29 cellular contexts compared by ENCODE assay signal in genomic region chr3:178658694-178659315, GRCh38.
"Had no signal": no experiment of that assay in that cellular context is flagged by ENCODE, and none has a peak within 500 bp of the region (broad histone marks: within the 10 kb centered on the region; RNA-seq: fewer than 3 reads in every experiment).

No MANE protein-coding gene starts in this region.

- ATAC-seq: esophagus mucosa; foreskin keratinocyte; gastroesophageal sphincter; heart left ventricle; left cardiac atrium; left lung; naive thymus-derived CD8-positive, alpha-beta T cell; right cardiac atrium; stimulated activated memory B cell treated with anti-CD40 and anti-IgM and Interleukin-4, amounts not matched to agents 10 μg/mL and 1 μg/mL and 100 μg/mL, for 72 hours; stimulated activated naive CD8-positive, alpha-beta T cell treated with anti-CD3 and anti-CD28 coated beads, Interleukin-15, Interleukin-2, amounts not matched to agents 100 U/mL and 50 U/mL, for 24 hours had no signal

- H3K27ac ChIP-seq: colonic mucosa, epithelial cell of prostate, foreskin keratinocyte, gastroesophageal sphincter, heart left ventricle, left lung, prostate gland, sigmoid colon, skin epidermis, spleen, testis, tibial artery, upper lobe of left lung, uterus had no signal

- H3K36me3 Mint-ChIP-seq: naive thymus-derived CD8-positive, alpha-beta T cell; stimulated activated memory B cell treated with anti-CD40 and anti-IgM and Interleukin-4, amounts not matched to agents 10 μg/mL and 1 μg/mL and 100 μg/mL, for 72 hours had no signal

- DNase-seq: colonic mucosa; effector CD8-positive, alpha-beta T cell; endodermal cell; foreskin keratinocyte; heart left ventricle; hippocampal formation; left cardiac atrium; left lung; mesenchymal stem cell; naive thymus-derived CD8-positive, alpha-beta T cell; nephron progenitor cell; nucleus accumbens; right cardiac atrium; sigmoid colon; spleen; stimulated activated CD4-positive, alpha-beta T cell treated with anti-CD3 and anti-CD28 coated beads, Interleukin-4, amount 100 ng/mL, for 4 hours; stimulated activated naive CD8-positive, alpha-beta T cell treated with anti-CD3 and anti-CD28 coated beads, Interleukin-15, Interleukin-2, amounts not matched to agents 100 U/mL and 50 U/mL, for 24 hours; substantia nigra; testis; tibial artery; upper lobe of left lung; uterus had no signal

- H3K9me3 Mint-ChIP-seq: endodermal cell, nephron progenitor cell had no signal

- H3K4me1 ChIP-seq: colonic mucosa, foreskin keratinocyte, gastroesophageal sphincter, left lung, prostate gland, spleen, tibial artery, upper lobe of left lung, uterus had no signal

- H3K36me3 ChIP-seq: colonic mucosa, gastroesophageal sphincter, heart left ventricle, left lung, prostate gland, sigmoid colon, spleen, tibial artery, upper lobe of left lung, uterus had no signal

- H3K9me3 ChIP-seq: colonic mucosa, gastroesophageal sphincter, prostate gland, spleen, testis, tibial artery, upper lobe of left lung, uterus had no signal

- H3K4me3 Mint-ChIP-seq: dendritic cell treated with granulocyte-macrophage colony-stimulating factor and Interleukin-4, amounts not matched to agents 40 ng/mL and 50 ng/mL, for 4 days; endodermal cell; naive thymus-derived CD8-positive, alpha-beta T cell; nephron progenitor cell; stimulated activated memory B cell treated with anti-CD40 and anti-IgM and Interleukin-4, amounts not matched to agents 10 μg/mL and 1 μg/mL and 100 μg/mL, for 72 hours had no signal

- H3K27me3 ChIP-seq: colonic mucosa, foreskin keratinocyte, gastroesophageal sphincter, heart left ventricle, left lung, sigmoid colon, spleen, testis, tibial artery, upper lobe of left lung, uterus had no signal

- H3K4me3 ChIP-seq: colonic mucosa, gastroesophageal sphincter, heart left ventricle, left lung, prostate gland, sigmoid colon, skin epidermis, spleen, testis, tibial artery, upper lobe of left lung, uterus had no signal

- H3K27me3 Mint-ChIP-seq: dendritic cell treated with granulocyte-macrophage colony-stimulating factor and Interleukin-4, amounts not matched to agents 40 ng/mL and 50 ng/mL, for 4 days had no signal

- H3K27ac Mint-ChIP-seq: dendritic cell treated with granulocyte-macrophage colony-stimulating factor and Interleukin-4, amounts not matched to agents 40 ng/mL and 50 ng/mL, for 4 days; endodermal cell; naive thymus-derived CD8-positive, alpha-beta T cell; nephron progenitor cell; stimulated activated memory B cell treated with anti-CD40 and anti-IgM and Interleukin-4, amounts not matched to agents 10 μg/mL and 1 μg/mL and 100 μg/mL, for 72 hours had no signal

- H3K4me1 Mint-ChIP-seq: naive thymus-derived CD8-positive, alpha-beta T cell; nephron progenitor cell; stimulated activated memory B cell treated with anti-CD40 and anti-IgM and Interleukin-4, amounts not matched to agents 10 μg/mL and 1 μg/mL and 100 μg/mL, for 72 hours had no signal
